ENCODE assay signal across 19 cellular contexts in the genomic region with DNA sequence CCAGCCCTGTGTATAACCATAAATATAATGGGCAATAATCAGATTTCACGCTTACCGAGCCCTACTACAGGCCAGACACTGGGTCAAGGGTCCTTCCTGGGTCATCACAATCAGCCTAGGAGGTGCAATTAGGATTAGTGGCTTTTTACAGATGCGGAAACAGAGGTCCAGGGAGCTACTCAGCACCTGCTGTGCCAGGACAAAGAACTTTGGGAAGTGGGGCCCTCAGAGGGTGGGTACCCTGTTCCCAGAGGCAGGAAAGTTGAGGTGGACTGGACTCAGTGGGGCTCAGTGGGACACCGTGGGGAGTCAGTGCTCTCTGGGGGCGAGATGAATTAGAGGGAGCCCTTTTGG.
DNase-seq lines count a peak whose midpoint lies in the region; ATAC-seq, FAIRE-seq and TF ChIP-seq lines count a peak whose summit lies in the region.
"Had no signal": no experiment of that assay in that cellular context is flagged by ENCODE, and none has a peak within 500 bp of the region (broad histone marks: within the 10 kb centered on the region; RNA-seq: fewer than 3 reads in every experiment).

No MANE protein-coding gene starts in this region.

- no peaks in the 10 kb centered on the region for H3K36me3 Mint-ChIP-seq in activated CD4-positive, alpha-beta memory T cell treated with anti-CD3 and anti-CD28 coated beads, Interleukin-2, amount 10 ng/mL, durations not matched to agents 7 days and 5 days (ENCODE audit: low read depth)
- H3K36me3 Mint-ChIP-seq: naive thymus-derived CD4-positive, alpha-beta T cell; type B pancreatic cell had no signal

- H3K36me3 ChIP-seq in HCT116 (ENCODE audit: control insufficient read depth in 1 of 2, insufficient read depth in 2 of 2, low read length in 2 of 2) (no peaks in the 10 kb centered on the region), K562 (ENCODE audit: control insufficient read depth, insufficient read depth, low read length) (no peaks in the 10 kb centered on the region), mesenchymal stem cell (ENCODE audit: control insufficient read depth in 1 of 2, insufficient read depth in 2 of 2, low read depth in 1 of 2, low read length in 2 of 2) (no peaks in the 10 kb centered on the region), stomach (no peaks in the 10 kb centered on the region)

- RAD21 ChIA-PET in HCT116 (lab: Charles Lee; ENCODE audit: low non-redundant PET in 1 of 2, low total read pairs in 2 of 2, uncharacterized antibody in 2 of 2, unreplicated experiment in 2 of 2), result no interaction called here

- peaks cover 14% of the 10 kb centered on the region for H3K27me3 Mint-ChIP-seq in activated CD4-positive, alpha-beta memory T cell treated with anti-CD3 and anti-CD28 coated beads, Interleukin-2, amount 10 ng/mL, durations not matched to agents 7 days and 5 days
- H3K27me3 Mint-ChIP-seq: type B pancreatic cell had no signal

- H2AFZ ChIP-seq in HCT116 (ENCODE audit: low read depth, low read length, poor library complexity, severe bottlenecking) (peak overlapping the region; percentile 29), K562 (ENCODE audit: low read depth, low read length) (no peak overlapping the region), mesenchymal stem cell (ENCODE audit: low read depth, low read length) (no peak overlapping the region)

- FAIRE-seq in K562 (lab: Jason Lieb, UNC), result no peak
- FAIRE-seq: bronchial epithelial cell, RCC 7860 had no signal

- H3K4ac ChIP-seq in mesenchymal stem cell (ENCODE audit: low read depth in 1 of 2, low read length in 2 of 2), result no peak overlapping the region

- POLR2A ChIA-PET in HCT116 (lab: Charles Lee), result interaction anchor here (1.0 to 1.5 kb wide), 2 partner anchors 18 to 77 kb away, joined by 6 to 9 read pairs; partner anchors contain the start of gene CEBPB
- POLR2A ChIA-PET in K562 (lab: Yijun Ruan, JAX), result interaction anchor here (1.2 kb wide), 1 partner anchor 77 kb away, joined by 4 read pairs; the partner anchor contains the start of gene CEBPB
- POLR2A ChIA-PET in activated CD4-positive, alpha-beta memory T cell treated with anti-CD3 and anti-CD28 coated beads, Interleukin-2, amount 10 ng/mL, durations not matched to agents 7 days and 5 days (lab: Charles Lee), result no interaction called here

- CTCF ChIA-PET in HCT116 (lab: Charles Lee), result interaction anchor here (0.8 kb wide), 1 partner anchor 69 kb away, joined by 3 read pairs; no protein-coding TSS in a partner anchor
- CTCF ChIA-PET in K562 (lab: Yijun Ruan, JAX; ENCODE audit: low intra/inter-chr PET ratio), result no interaction called here
- CTCF ChIA-PET in activated CD4-positive, alpha-beta memory T cell treated with anti-CD3 and anti-CD28 coated beads, Interleukin-2, amount 10 ng/mL, durations not matched to agents 7 days and 5 days (lab: Charles Lee), result no interaction called here

- H3K4me1 Mint-ChIP-seq in activated CD4-positive, alpha-beta memory T cell treated with anti-CD3 and anti-CD28 coated beads, Interleukin-2, amount 10 ng/mL, durations not matched to agents 7 days and 5 days, result peaks cover 25% of the 10 kb centered on the region

- H3K9me3 Mint-ChIP-seq in activated CD4-positive, alpha-beta memory T cell treated with anti-CD3 and anti-CD28 coated beads, Interleukin-2, amount 10 ng/mL, durations not matched to agents 7 days and 5 days, result no peaks in the 10 kb centered on the region
- H3K9me3 Mint-ChIP-seq: activated T-helper 1 cell treated with anti-CD3 and anti-CD28 coated beads, Interleukin-12 subunit alpha, Interleukin-12 subunit beta, Interleukin-2, Interleukin-4 antibody, amounts not matched to agents 30 ng/mL and 10 ng/mL and 1 ng/mL, durations not matched to agents 14 hours and 24 hours and 36 hours; naive thymus-derived CD4-positive, alpha-beta T cell; type B pancreatic cell had no signal

- no peak overlapping the region for H4K91ac ChIP-seq in mesenchymal stem cell (ENCODE audit: low read length)

- H3K79me2 ChIP-seq in HCT116 (ENCODE audit: insufficient read depth, low read length) (no peaks in the 10 kb centered on the region), K562 (ENCODE audit: control insufficient read depth, insufficient read depth, low read length) (no peaks in the 10 kb centered on the region)

- no peak overlapping the region for H2BK12ac ChIP-seq in mesenchymal stem cell (ENCODE audit: low read length in 2 of 2)

- no peak overlapping the region for H3K18ac ChIP-seq in mesenchymal stem cell (ENCODE audit: low read depth in 1 of 2, low read length in 2 of 2)

- DNase-seq in HCT116 (ENCODE audit: low read depth, low spot score) (no peak), K562 (ENCODE audit: extremely low read depth in 1 of 4, low spot score in 3 of 4) (no peak), mesenchymal stem cell (no peak), stomach (no peak), mesenteric fat pad (ENCODE audit: low spot score) (no peak), superior temporal gyrus (ENCODE audit: extremely low spot score) (no peak)
- DNase-seq in activated CD4-positive, alpha-beta memory T cell treated with anti-CD3 and anti-CD28 coated beads, Interleukin-2, amount 10 ng/mL, durations not matched to agents 7 days and 5 days, result no peak
- DNase-seq: dorsolateral prefrontal cortex; naive thymus-derived CD4-positive, alpha-beta T cell; NCI-H1436 treated with DMSO at 0.1 percent for 48 hours; NCI-H82; SK-N-SH had no signal

- H2BK15ac ChIP-seq in mesenchymal stem cell (ENCODE audit: low read depth, poor library complexity, severe bottlenecking), result no peak overlapping the region

- WGBS in K562 (ENCODE audit: insufficient coverage, low coverage, missing lambda C conversion rate), result 13% methylated on average over 5 of the region's 5 CpGs
- 87% methylated on average over 5 of the region's 5 CpGs for WGBS in mesenchymal stem cell
- 40 to 77% (median 54%) methylated on average over 5 of the region's 5 CpGs for WGBS in stomach, 5 donors

- peak; percentile 34; the same call in 1 of the 2 replicates for TF ChIP-seq RAD21 in HCT116 (IDR thresholded peaks at IDR 0.05; ENCODE audit: low read depth)
- TF ChIP-seq RAD21 in K562 (CRISPR knock-in tag; conservative IDR thresholded peaks at IDR 0.05 in 1 of 2, IDR thresholded peaks at IDR 0.05 in 1 of 2), result no peak

- ATAC-seq in HCT116 (no peak; the same call in 1 of the 2 replicates), K562 (peak; percentile 29; the same call in 2 of the 3 replicates), GM18502 (IDR thresholded peaks at IDR 0.05; ENCODE audit: poor library complexity, unreplicated experiment) (no peak)
- ATAC-seq: activated CD4-positive, CD25-positive, alpha-beta regulatory T cell treated with anti-CD3 and anti-CD28 coated beads, Interleukin-2, amount 50 U/mL, for 24 hours; naive thymus-derived CD4-positive, alpha-beta T cell had no signal

- no peak overlapping the region for H3K4me3 Mint-ChIP-seq in activated CD4-positive, alpha-beta memory T cell treated with anti-CD3 and anti-CD28 coated beads, Interleukin-2, amount 10 ng/mL, durations not matched to agents 7 days and 5 days
- H3K4me3 Mint-ChIP-seq: activated T-helper 1 cell treated with anti-CD3 and anti-CD28 coated beads, Interleukin-12 subunit alpha, Interleukin-12 subunit beta, Interleukin-2, Interleukin-4 antibody, amounts not matched to agents 30 ng/mL and 10 ng/mL and 1 ng/mL, durations not matched to agents 14 hours and 24 hours and 36 hours; naive thymus-derived CD4-positive, alpha-beta T cell; type B pancreatic cell had no signal

- H3K27me3 ChIP-seq in HCT116 (ENCODE audit: insufficient read depth, low read length) (no peaks in the 10 kb centered on the region), K562 (ENCODE audit: control insufficient read depth in 2 of 2, insufficient read depth in 2 of 2, low read length in 2 of 2) (no peaks in the 10 kb centered on the region), mesenchymal stem cell (ENCODE audit: control insufficient read depth in 1 of 2, insufficient read depth in 1 of 2, low read length in 2 of 2) (no peaks in the 10 kb centered on the region), stomach (no peaks in the 10 kb centered on the region)
- H3K27me3 ChIP-seq: dorsolateral prefrontal cortex had no signal

- H3K9ac ChIP-seq in HCT116 (ENCODE audit: low read length) (peak overlapping the region; percentile 54), K562 (ENCODE audit: insufficient read depth in 1 of 2, low read depth in 2 of 2, low read length in 2 of 2) (no peak overlapping the region; a peak in 1 of 4 replicates), mesenchymal stem cell (ENCODE audit: low read length) (peak overlapping the region; percentile 86)
- H3K9ac ChIP-seq: SK-N-SH had no signal

- TF ChIP-seq POLR2A in HCT116 (IDR thresholded peaks at IDR 0.05; ENCODE audit: borderline replicate concordance, extremely low read depth, insufficient read depth, insufficient read length) (no peak), K562 (conservative IDR thresholded peaks at IDR 0.05) (no peak), stomach (IDR thresholded peaks at IDR 0.05) (no peak)

- no peaks in the 10 kb centered on the region for H3K9me2 ChIP-seq in HCT116 (ENCODE audit: insufficient read depth)
- H3K9me2 ChIP-seq: SK-N-SH had no signal

- no peak overlapping the region for H2AK5ac ChIP-seq in mesenchymal stem cell (ENCODE audit: low read length, severe bottlenecking)

- no peaks in the 10 kb centered on the region for H3K9me1 ChIP-seq in K562 (ENCODE audit: control insufficient read depth, insufficient read depth, low read length)

- H3K14ac ChIP-seq in mesenchymal stem cell (ENCODE audit: low read length in 2 of 2), result no peak overlapping the region

- intact Hi-C loops in HCT116 (cut with micrococcal nuclease), result no loop called here
- intact Hi-C loops in K562 (cut with micrococcal nuclease), result no loop called here
- intact Hi-C loops in stomach (cut with DNase I; ENCODE audit: low total_unique reads), result no loop called here

- H3K9me3 ChIP-seq in HCT116 (ENCODE audit: control insufficient read depth in 1 of 2, insufficient read depth in 1 of 2, low read depth in 1 of 2, low read length in 2 of 2) (no peaks in the 10 kb centered on the region), K562 (replicated peaks; ENCODE audit: control insufficient read depth, insufficient read depth, low read depth, low read length) (no peaks in the 10 kb centered on the region), mesenchymal stem cell (ENCODE audit: control insufficient read depth, low read length) (no peaks in the 10 kb centered on the region), stomach (no peaks in the 10 kb centered on the region)
- H3K9me3 ChIP-seq: psoas muscle, SK-N-SH had no signal

- H2BK5ac ChIP-seq in mesenchymal stem cell (ENCODE audit: low read depth, low read length, poor library complexity, severe bottlenecking), result no peak overlapping the region

- H2BK120ac ChIP-seq in mesenchymal stem cell (ENCODE audit: low read depth, low read length), result peak overlapping the region; percentile 61

- TF ChIP-seq EP300 in K562 (IDR thresholded peaks at IDR 0.05; ENCODE audit: low read length), result no peak
- no peak for TF ChIP-seq EP300 in stomach (IDR thresholded peaks at IDR 0.05)

- BruUV-seq in HCT116 (replicated peaks; lab: Mats Ljungman, UMichigan), result no TSS peak
- no TSS peak for BruUV-seq in K562 (replicated peaks; lab: Mats Ljungman, UMichigan)

- H4K20me1 ChIP-seq in HCT116 (ENCODE audit: insufficient read depth) (no peaks in the 10 kb centered on the region), K562 (replicated peaks; ENCODE audit: control insufficient read depth, insufficient read depth, low read length) (no peaks in the 10 kb centered on the region)

- H3K27ac ChIP-seq in HCT116 (ENCODE audit: low read depth, low read length), result peak overlapping the region; percentile 63
- H3K27ac ChIP-seq in K562 (ENCODE audit: extremely low read depth, low read depth, low read length), result no peak overlapping the region
- H3K27ac ChIP-seq in mesenchymal stem cell (ENCODE audit: low read length, poor library complexity, severe bottlenecking), result no peak overlapping the region
- peak overlapping the region; percentile 65 to 77 (median 73) for H3K27ac ChIP-seq in stomach
- H3K27ac ChIP-seq: dorsolateral prefrontal cortex, psoas muscle had no signal

- no peak for TF ChIP-seq CTCF in HCT116 (IDR thresholded peaks at IDR 0.05 in 2 of 3, conservative IDR thresholded peaks at IDR 0.05 in 1 of 3; ENCODE audit: borderline replicate concordance in 1 of 3, insufficient read depth in 1 of 3, low read depth in 2 of 3, low read length in 2 of 3)
- no peak for TF ChIP-seq CTCF in K562 (IDR thresholded peaks at IDR 0.05 in 2 of 3, conservative IDR thresholded peaks at IDR 0.05 in 1 of 3; ENCODE audit: insufficient read depth in 2 of 3, low read depth in 1 of 3, low read length in 3 of 3)
- TF ChIP-seq CTCF in stomach (IDR thresholded peaks at IDR 0.05), result no peak

- peak overlapping the region; percentile 71 for H3K4me2 ChIP-seq in HCT116 (ENCODE audit: low read length)
- H3K4me2 ChIP-seq in K562 (ENCODE audit: insufficient read depth, low read length), result no peak overlapping the region
- no peak overlapping the region for H3K4me2 ChIP-seq in mesenchymal stem cell (ENCODE audit: low read length, poor library complexity, severe bottlenecking)
- H3K4me2 ChIP-seq: SK-N-SH had no signal

- H3K4me1 ChIP-seq in HCT116 (ENCODE audit: control insufficient read depth in 1 of 2, insufficient read depth in 2 of 2, low read length in 2 of 2), result peaks cover 27 to 33% of the 10 kb centered on the region in 2 experiments
- peaks cover 0 to 19% of the 10 kb centered on the region in 2 experiments; a peak in 3 of 5 replicates for H3K4me1 ChIP-seq in K562 (replicated peaks in 1 of 2; ENCODE audit: control insufficient read depth in 2 of 2, insufficient read depth in 2 of 2, low read length in 2 of 2)
- peaks cover 3% of the 10 kb centered on the region for H3K4me1 ChIP-seq in mesenchymal stem cell (ENCODE audit: control insufficient read depth, insufficient read depth, low read depth, low read length)
- H3K4me1 ChIP-seq in stomach, result peaks cover 16 to 32% (median 24%) of the 10 kb centered on the region in 4 donors

- H3K79me1 ChIP-seq in mesenchymal stem cell (replicated peaks; ENCODE audit: low read length, poor library complexity, severe bottlenecking), result no peaks in the 10 kb centered on the region

- H3K4me3 ChIP-seq in HCT116 (replicated peaks in 1 of 2; ENCODE audit: low read depth in 1 of 2, low read length in 2 of 2) (peak overlapping the region; percentile 10 to 16; a peak in 3 of 4 replicates), K562 (no peak overlapping the region), mesenchymal stem cell (ENCODE audit: insufficient read depth in 1 of 2, low read depth in 1 of 2, low read length in 2 of 2) (peak overlapping the region in 1 of 2 experiments; percentile 44), stomach (no peak overlapping the region)
- H3K4me3 ChIP-seq: dorsolateral prefrontal cortex, psoas muscle had no signal

- H4K8ac ChIP-seq in mesenchymal stem cell (ENCODE audit: low read length), result no peak overlapping the region

- no peak overlapping the region for H3K27ac Mint-ChIP-seq in activated CD4-positive, alpha-beta memory T cell treated with anti-CD3 and anti-CD28 coated beads, Interleukin-2, amount 10 ng/mL, durations not matched to agents 7 days and 5 days

- no peak overlapping the region for H3K23ac ChIP-seq in mesenchymal stem cell (ENCODE audit: low read length in 2 of 2)

- in situ Hi-C loops in K562 (cut with MboI), result no loop called here

Comparison
In these comparisons a context has a peak if more than half of its experiments do, and no peak if none do; other contexts are left out.
1. H3K27ac ChIP-seq: peak in HCT116 (single experiment) and stomach (5 of 5); none in K562 (single experiment) and mesenchymal stem cell (single experiment).
2. H3K4me3 ChIP-seq: peak in HCT116 (2 of 2); none in K562 (single experiment) and stomach (0 of 4).
3. H3K9ac ChIP-seq: peak in HCT116 (single experiment) and mesenchymal stem cell (single experiment); none in K562 (0 of 2).
4. Of the 22 proteins assayed by ChIP-seq in both K562 and HCT116: peak only in K562: none; only in HCT116: RAD21; in both: none; in neither: 21.